In the genomic region with DNA sequence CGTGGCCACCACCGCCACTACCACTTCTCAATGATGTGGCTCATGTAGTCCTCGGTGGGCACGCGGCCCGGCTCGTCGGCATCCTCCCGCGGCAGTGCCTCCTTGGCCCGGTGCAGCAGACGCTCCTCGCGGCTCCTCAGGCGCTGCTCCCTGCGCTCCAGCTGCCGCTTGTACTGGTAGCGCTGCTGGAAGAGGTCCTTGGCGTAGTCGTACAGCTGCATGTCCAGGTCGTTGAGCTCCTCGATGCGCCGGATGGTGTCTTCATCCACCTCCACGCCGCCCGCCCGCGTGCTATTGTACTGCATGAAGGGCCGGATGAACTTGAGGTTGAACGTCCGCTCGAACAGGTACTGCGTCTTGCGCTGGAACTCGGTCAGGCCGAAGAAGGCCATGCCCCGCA, we compare ENCODE assay signal across 6 cellular contexts. TPM values are rescaled to one million over a fixed set of nuclear protein-coding genes. Genes with fewer than 3 reads are reported as not detected.
DNase-seq lines count a peak whose midpoint lies in the region; ATAC-seq, FAIRE-seq and TF ChIP-seq lines count a peak whose summit lies in the region.
"Not testable (repeated sequence)": the region's sequence is repeated elsewhere in the genome, so short reads cannot be mapped to it uniquely, and the experiment has no call there.

No MANE protein-coding gene starts in this region.

- H3K4me2 ChIP-seq in endothelial cell of umbilical vein (ENCODE audit: insufficient read depth, low read length) = not testable (repeated sequence)

- not testable (repeated sequence) for H3K9ac ChIP-seq in endothelial cell of umbilical vein (replicated peaks; ENCODE audit: extremely low read depth, insufficient read depth, low read length)

- H4K20me1 ChIP-seq in endothelial cell of umbilical vein (replicated peaks; ENCODE audit: control insufficient read depth, extremely low read depth, insufficient read depth, low read length) = not testable (repeated sequence)

- not testable (repeated sequence) for H3K9me3 ChIP-seq in endothelial cell of umbilical vein (replicated peaks; ENCODE audit: control insufficient read depth, insufficient read depth, low read length); right cardiac atrium (ENCODE audit: control insufficient read depth, low read length); testis

- not testable (repeated sequence) for H3K79me2 ChIP-seq in endothelial cell of umbilical vein (ENCODE audit: control insufficient read depth, insufficient read depth, low read length)

- not testable (repeated sequence) for H3K36me3 ChIP-seq in bronchial epithelial cell (ENCODE audit: control insufficient read depth, insufficient read depth, low read length); endothelial cell of umbilical vein (ENCODE audit: control insufficient read depth in 2 of 2, extremely low read depth in 1 of 2, insufficient read depth in 2 of 2, low read length in 2 of 2); testis (ENCODE audit: low read depth, missing control alignments)

- CTCF ChIA-PET in endothelial cell of umbilical vein (lab: Charles Lee) = not testable (repeated sequence)

- intact Hi-C loops in endothelial cell of umbilical vein (cut with micrococcal nuclease); right cardiac atrium (cut with DNase I); testis (cut with DNase I; ENCODE audit: low total_unique reads): not testable (repeated sequence)

- dilution Hi-C loops in endothelial cell of umbilical vein (cut with MboI; ENCODE audit: extremely low pct_ligation_motif_present, low sequenced_read_pairs) = not testable (repeated sequence)

- not testable (repeated sequence) for H3K27me3 ChIP-seq in bronchial epithelial cell (ENCODE audit: control insufficient read depth, insufficient read depth, low read length); endothelial cell of umbilical vein (ENCODE audit: control insufficient read depth in 2 of 2, insufficient read depth in 2 of 2, low read length in 2 of 2); right cardiac atrium (ENCODE audit: control insufficient read depth, insufficient read depth); testis

- H3K4me1 ChIP-seq in endothelial cell of umbilical vein (ENCODE audit: control insufficient read depth, extremely low read depth, insufficient read depth, low read length); right cardiac atrium (ENCODE audit: control insufficient read depth, insufficient read depth, low read length): not testable (repeated sequence)
- peaks cover 31% of the 10 kb centered on the region for H3K4me1 ChIP-seq in testis

- H3K9me1 ChIP-seq in endothelial cell of umbilical vein (replicated peaks; ENCODE audit: control insufficient read depth, extremely low read depth, insufficient read depth, low read length) = not testable (repeated sequence)

- not testable (repeated sequence) for ATAC-seq in right cardiac atrium

- not testable (repeated sequence) for H3K27ac ChIP-seq in endothelial cell of umbilical vein (ENCODE audit: insufficient read depth, low read depth, low read length); right cardiac atrium (ENCODE audit: low read length); testis

- FAIRE-seq in HTR-8/SVneo (lab: Jason Lieb, UNC) (peak; percentile 72), bronchial epithelial cell (lab: Jason Lieb, UNC) (peak; percentile 89), endothelial cell of umbilical vein (lab: Jason Lieb, UNC) (peak; percentile 12)

- TF ChIP-seq POLR2A in endothelial cell of umbilical vein (IDR thresholded peaks at IDR 0.05; ENCODE audit: low read depth, low read length); testis (IDR thresholded peaks at IDR 0.05): not testable (repeated sequence)

- H3K4me3 ChIP-seq in bronchial epithelial cell (ENCODE audit: low read depth, low read length); endothelial cell of umbilical vein (replicated peaks in 1 of 3; ENCODE audit: insufficient read depth in 1 of 3, low read depth in 1 of 3, low read length in 3 of 3); right cardiac atrium (ENCODE audit: low read length); testis: not testable (repeated sequence)

- 97% methylated on average over 37 of the region's 38 CpGs for whole genome bisulfite sequencing in right cardiac atrium
- WGBS in testis, 2 donors = 95 to 98% methylated on average over 8 to 20 of the region's 38 CpGs

- POLR2A ChIA-PET in endothelial cell of umbilical vein (lab: Charles Lee) = not testable (repeated sequence)

- not testable (repeated sequence) for TF ChIP-seq CTCF in bronchial epithelial cell (IDR thresholded peaks at IDR 0.05; ENCODE audit: insufficient read depth, low read length, severe bottlenecking); endothelial cell of umbilical vein (IDR thresholded peaks at IDR 0.05; ENCODE audit: extremely low read depth in 1 of 2, insufficient read depth in 1 of 2, low read depth in 1 of 2, low read length in 2 of 2); testis (IDR thresholded peaks at IDR 0.05)

- BruUV-seq in endothelial cell of umbilical vein (replicated peaks; lab: Mats Ljungman, UMichigan) = not testable (repeated sequence)

- DNase-seq in HTR-8/SVneo (ENCODE audit: insufficient read length, low spot score); bronchial epithelial cell (ENCODE audit: low read depth); endothelial cell of umbilical vein (ENCODE audit: low read depth, low spot score): not testable (repeated sequence)
- DNase-seq in right cardiac atrium = peak; percentile 8 to 45 (median 27)
- DNase-seq in mesenteric fat pad (ENCODE audit: low spot score) = peak; percentile 86
- DNase-seq in testis = peak; percentile 4

- not testable (repeated sequence) for H2AFZ ChIP-seq in endothelial cell of umbilical vein (ENCODE audit: low read depth, low read length)

RNA-seq across cellular contexts. Expression of gene HS6ST1, which starts 50.5 kb away (rescaled TPM):
- total RNA-seq in bronchial epithelial cell (19.2 and 21.3 TPM in 2 replicates), endothelial cell of umbilical vein (15.4 and 19.4 TPM in 2 replicates), right cardiac atrium (10 to 100 TPM; 13.3 to 28.4 (median 21.1) TPM), mesenteric fat pad (38.4 TPM), testis (100 to 1,000 TPM; 143 to 203 TPM)
- polyA plus RNA-seq in endothelial cell of umbilical vein (12.8 and 14.9 TPM in 2 replicates), right cardiac atrium (19.8 TPM), testis (ENCODE audit: insufficient read depth, low read depth, low replicate concordance) (58.7 TPM)
- polyA plus RNA-seq in endothelial cell of umbilical vein (2011; cell fraction: cytosol; rRNA removed) = 7.6 and 9.5 TPM in 2 replicates
- 4.9 and 5.6 TPM in 2 replicates for polyA plus RNA-seq in endothelial cell of umbilical vein (2011; cell fraction: nucleus; rRNA removed)
- 15.3 and 19.2 TPM in 2 replicates for polyA plus RNA-seq in endothelial cell of umbilical vein (2012)
- 13.7 and 13.9 TPM in 2 replicates for polyA minus RNA-seq in endothelial cell of umbilical vein
- polyA minus RNA-seq in endothelial cell of umbilical vein (2011; cell fraction: cytosol; rRNA and poly(A)+ RNA removed) = 5.4 TPM
- polyA minus RNA-seq in endothelial cell of umbilical vein (2011; cell fraction: nucleus; rRNA and poly(A)+ RNA removed) = 11.0 and 20.7 TPM in 2 replicates
